9 cellular contexts compared by ENCODE assay signal in genomic region chr16:85650864-85651811, GRCh38. TPM values are rescaled to one million over a fixed set of nuclear protein-coding genes. Genes with fewer than 3 reads are reported as not detected.
DNase-seq lines count a peak whose midpoint lies in the region; ATAC-seq lines count a peak whose summit lies in the region.
"Had no signal": no experiment of that assay in that cellular context is flagged by ENCODE, and none has a peak within 500 bp of the region (broad histone marks: within the 10 kb centered on the region; RNA-seq: fewer than 3 reads in every experiment).

No MANE protein-coding gene starts in this region.

- peak; percentile 90 for DNase-seq in DMS53 (lab: John Stamatoyannopoulos, UW)
- no peak for DNase-seq in NT2/D1 (ENCODE audit: low read depth, low spot score)
- DNase-seq in Right ventricle myocardium superior, result peak; percentile 78
- peak; percentile 41 for DNase-seq in pons (ENCODE audit: low spot score)
- DNase-seq in NCI-H2107 (lab: John Stamatoyannopoulos, UW), result no peak

- intact Hi-C loops in Right ventricle myocardium superior (cut with DNase I), result loop anchor here (10.0 kb wide), 1 partner anchor 64 kb away; no protein-coding TSS in a partner anchor

- H3K4me3 ChIP-seq in NT2/D1 (ENCODE audit: insufficient read length, low read depth), result no peak overlapping the region
- H3K4me3 ChIP-seq: mucosa of descending colon had no signal

- H3K4me1 ChIP-seq in NT2/D1 (ENCODE audit: insufficient read depth, insufficient read length), result peaks cover 17% of the 10 kb centered on the region

- no peaks in the 10 kb centered on the region for H3K27me3 ChIP-seq in NT2/D1 (ENCODE audit: insufficient read depth, insufficient read length)

- H3K9me3 ChIP-seq in NT2/D1 (ENCODE audit: insufficient read depth, low read length), result peaks cover 6% of the 10 kb centered on the region; the same call in 1 of the 2 replicates
- H3K9me3 ChIP-seq: mucosa of descending colon had no signal

- peaks cover 60% of the 10 kb centered on the region for H3K36me3 ChIP-seq in NT2/D1 (ENCODE audit: insufficient read depth, insufficient read length, low read length)

- H3K9ac ChIP-seq in NT2/D1 (ENCODE audit: insufficient read length, low read depth), result peak overlapping the region; percentile 32

- ATAC-seq in Right ventricle myocardium superior (ENCODE audit: poor library complexity) (peak; percentile 32), GM18867 (IDR thresholded peaks at IDR 0.05; ENCODE audit: unreplicated experiment) (no peak), HG03108 (IDR thresholded peaks at IDR 0.05; ENCODE audit: unreplicated experiment) (no peak), HG02973 (IDR thresholded peaks at IDR 0.05; ENCODE audit: unreplicated experiment) (no peak)

RNA-seq across cellular contexts. Expression of gene GINS2, which starts 37.6 kb away (rescaled TPM):
- total RNA-seq in Right ventricle myocardium superior, result 0.81 TPM

RNA-seq across cellular contexts. Expression of gene GSE1, which starts 38.0 kb away (rescaled TPM):
- total RNA-seq in Right ventricle myocardium superior, result 30.3 TPM

Comparison
In these comparisons a context has a peak if more than half of its experiments do, and no peak if none do; other contexts are left out.
1. DNase-seq: peak in DMS53 (single experiment), Right ventricle myocardium superior (single experiment) and pons (single experiment); none in NT2/D1 (single experiment) and NCI-H2107 (single experiment).